8 cellular contexts compared by ENCODE assay signal in the genomic region with DNA sequence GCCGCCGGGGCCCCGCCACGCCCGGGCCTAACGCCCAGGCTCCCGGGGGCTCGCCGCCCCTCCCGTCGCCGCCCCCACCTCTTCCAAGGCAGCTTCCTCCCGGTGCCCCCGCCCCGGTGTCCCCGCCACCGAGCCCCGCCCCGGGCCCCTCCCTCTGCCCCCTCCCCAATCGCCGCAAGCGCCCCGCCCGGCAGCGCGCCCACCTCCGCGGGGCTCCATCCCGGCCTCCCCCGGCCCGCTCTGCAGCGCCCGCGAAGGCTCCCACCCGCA. TPM values are rescaled to one million over a fixed set of nuclear protein-coding genes. Genes with fewer than 3 reads are reported as not detected.
DNase-seq lines count a peak whose midpoint lies in the region; ATAC-seq lines count a peak whose summit lies in the region.

No MANE protein-coding gene starts in this region.

- no peak overlapping the region for H4K91ac ChIP-seq in neuronal stem cell (ENCODE audit: low read depth, low read length, poor library complexity)

- peaks cover 15% of the 10 kb centered on the region for H3K79me1 ChIP-seq in neuronal stem cell (ENCODE audit: low read depth, low read length)

- H2BK12ac ChIP-seq in neuronal stem cell (ENCODE audit: low read length): no peak overlapping the region

- 1 to 3% methylated on average over 22 to 35 of the region's 35 CpGs for WGBS in esophagus, 2 donors
- no CpG with 5 or more reads among the region's 35 CpGs for WGBS in neuronal stem cell (ENCODE audit: extremely low coverage in 2 of 2, insufficient read length in 2 of 2, insufficient replicate concordance in 1 of 2), 2 donors

- H3K27me3 ChIP-seq in esophagus (ENCODE audit: control insufficient read depth in 1 of 2, insufficient read depth in 2 of 2, low read length in 2 of 2) (no peaks in the 10 kb centered on the region), neuronal stem cell (ENCODE audit: control insufficient read depth in 3 of 3, insufficient read depth in 3 of 3, low read depth in 1 of 3, low read length in 3 of 3) (peaks cover 0 to 4% (median 0%) of the 10 kb centered on the region in 3 experiments)

- no peak overlapping the region for H4K8ac ChIP-seq in neuronal stem cell (ENCODE audit: low read depth, low read length)

- H3K36me3 ChIP-seq in SK-N-MC (ENCODE audit: insufficient read depth, low read length) (peaks cover 4% of the 10 kb centered on the region; the same call in 1 of the 2 replicates), esophagus (ENCODE audit: control insufficient read depth in 2 of 2, insufficient read depth in 2 of 2, low read length in 1 of 2) (peaks cover 5 to 18% of the 10 kb centered on the region in 2 donors), neuronal stem cell (replicated peaks in 1 of 2; ENCODE audit: control insufficient read depth in 2 of 2, insufficient read depth in 2 of 2, low read length in 2 of 2) (peaks cover 0 to 33% of the 10 kb centered on the region in 2 donors)

- H3K4me1 ChIP-seq in esophagus (ENCODE audit: control insufficient read depth in 2 of 2, insufficient read depth in 2 of 2, low read length in 1 of 2) (peaks cover 11 to 15% of the 10 kb centered on the region in 2 donors), neuronal stem cell (ENCODE audit: control insufficient read depth in 2 of 2, insufficient read depth in 1 of 2, low read depth in 1 of 2, low read length in 2 of 2) (peaks cover 8 to 16% of the 10 kb centered on the region in 2 donors)

- H3K9me3 ChIP-seq in SK-N-MC (ENCODE audit: low read depth, low read length) (no peaks in the 10 kb centered on the region), esophagus (ENCODE audit: control insufficient read depth in 2 of 2, insufficient read depth in 1 of 2, low read depth in 1 of 2, low read length in 1 of 2) (no peaks in the 10 kb centered on the region), neuronal stem cell (replicated peaks in 1 of 2; ENCODE audit: control insufficient read depth in 2 of 2, insufficient read depth in 1 of 2, low read depth in 1 of 2, low read length in 2 of 2) (no peaks in the 10 kb centered on the region)

- H3K4me3 ChIP-seq in SK-N-MC: peak overlapping the region; percentile 83
- H3K4me3 ChIP-seq in esophagus (ENCODE audit: low read depth in 1 of 2, low read length in 2 of 2): peak overlapping the region; percentile 67 to 90
- H3K4me3 ChIP-seq in neuronal stem cell (ENCODE audit: low read length in 2 of 2): peak overlapping the region; percentile 66 to 91

- no peak overlapping the region for H2BK15ac ChIP-seq in neuronal stem cell (ENCODE audit: low read length)

- H3K9ac ChIP-seq in SK-N-MC (ENCODE audit: insufficient read length): peak overlapping the region; percentile 82
- H3K9ac ChIP-seq in neuronal stem cell (ENCODE audit: low read depth, low read length, poor library complexity): peak overlapping the region; percentile 93

- DNase-seq in NCI-H2081 (lab: John Stamatoyannopoulos, UW) (peak; percentile 66 to 73), NCI-H2081 treated with DMSO at 0.1 percent for 48 hours (lab: John Stamatoyannopoulos, UW) (no peak), SK-N-MC (ENCODE audit: low read depth, low spot score) (no peak), neuronal stem cell (ENCODE audit: low spot score) (no peak), A172 (ENCODE audit: low spot score) (no peak), activated gamma-delta T cell (lab: John Stamatoyannopoulos, UW) (no peak)

- peak overlapping the region; percentile 96 for H3K18ac ChIP-seq in neuronal stem cell (ENCODE audit: low read length)

- peak; percentile 44 for ATAC-seq in HG02759 (IDR thresholded peaks at IDR 0.05; ENCODE audit: unreplicated experiment)

- no peak overlapping the region for H2BK120ac ChIP-seq in neuronal stem cell (ENCODE audit: low read depth, low read length)

- H2AFZ ChIP-seq in neuronal stem cell (ENCODE audit: low read length): peak overlapping the region; percentile 96

- H3K23ac ChIP-seq in neuronal stem cell (ENCODE audit: low read depth, low read length, poor library complexity): no peak overlapping the region

- no peak overlapping the region for H3K4ac ChIP-seq in neuronal stem cell (ENCODE audit: low read length)

- H2AK5ac ChIP-seq in neuronal stem cell (ENCODE audit: low read depth, low read length): peak overlapping the region; percentile 74

- H3K27ac ChIP-seq in SK-N-MC: 0 out of 2 replicates have a peak overlapping the region, but pooled peaks have one; percentile 60
- H3K27ac ChIP-seq in esophagus (ENCODE audit: low read depth in 2 of 2, low read length in 1 of 2): peak overlapping the region; percentile 70 to 78
- H3K27ac ChIP-seq in neuronal stem cell (replicated peaks; ENCODE audit: low read length): peak overlapping the region; percentile 60

- H3K14ac ChIP-seq in neuronal stem cell (ENCODE audit: low read length): no peak overlapping the region

- peak overlapping the region; percentile 98 for H3K4me2 ChIP-seq in neuronal stem cell (ENCODE audit: insufficient read depth, low read length, poor library complexity, severe bottlenecking)

- peak overlapping the region; percentile 82 for H2BK5ac ChIP-seq in neuronal stem cell (ENCODE audit: low read length)

RNA-seq across cellular contexts. Expression of a gene that starts 0.2 kb away (rescaled TPM):
- polyA plus RNA-seq in esophagus: 100 to 1,000 TPM; 116 to 132 TPM
- polyA plus RNA-seq in neuronal stem cell (2013, experiment 1 of 2): 129 TPM
- 118 TPM for polyA plus RNA-seq in neuronal stem cell (2013, experiment 2 of 2)
- total RNA-seq in A172 (2014; rRNA removed; shearing (Covaris generic)): 201 and 202 TPM in 2 replicates

RNA-seq across cellular contexts. Expression of a gene that starts 50.4 kb away (rescaled TPM):
- polyA plus RNA-seq in esophagus: 10 to 100 TPM; 29.8 to 38.7 TPM
- polyA plus RNA-seq in neuronal stem cell (2013, experiment 1 of 2): 5.1 TPM
- polyA plus RNA-seq in neuronal stem cell (2013, experiment 2 of 2): 4.7 TPM
- 0.07 and 0.60 TPM in 2 replicates for total RNA-seq in A172 (2014; rRNA removed; shearing (Covaris generic))

Comparison
In these comparisons a context has a peak if more than half of its experiments do, and no peak if none do; other contexts are left out.
1. DNase-seq: peak in NCI-H2081 (2 of 2); none in NCI-H2081 treated with DMSO at 0.1 percent for 48 hours (single experiment), SK-N-MC (single experiment), neuronal stem cell (single experiment), A172 (single experiment) and activated gamma-delta T cell (single experiment).
2. Peak in every context shown above with its lines, with median percentiles within 50 percentile points of each other: H3K27ac ChIP-seq and H3K4me3 ChIP-seq.